Comparison of ENCODE assay signal across 16 cellular contexts in genomic region chr10:48332166-48332870, GRCh38. TPM values are rescaled to one million over a fixed set of nuclear protein-coding genes. Genes with fewer than 3 reads are reported as not detected.
A peak's percentile ranks its signal among the peaks of the same experiment; 100 is the strongest.
DNase-seq lines count a peak whose midpoint lies in the region; ATAC-seq, FAIRE-seq and TF ChIP-seq lines count a peak whose summit lies in the region.
"Had no signal": no experiment of that assay in that cellular context is flagged by ENCODE, and none has a peak within 500 bp of the region (broad histone marks: within the 10 kb centered on the region; RNA-seq: fewer than 3 reads in every experiment).

No MANE protein-coding gene starts in this region.

- H3K27me3 ChIP-seq in K562 (ENCODE audit: control insufficient read depth in 2 of 2, insufficient read depth in 2 of 2, low read length in 2 of 2) (no peaks in the 10 kb centered on the region), pancreas (no peaks in the 10 kb centered on the region)
- H3K27me3 ChIP-seq: cardiac muscle cell, neural progenitor cell, uterus had no signal

- H3K4me1 ChIP-seq in K562 (replicated peaks in 1 of 2; ENCODE audit: control insufficient read depth in 2 of 2, insufficient read depth in 2 of 2, low read length in 2 of 2) (peaks cover 0 to 5% of the 10 kb centered on the region in 2 experiments; a peak in 2 of 5 replicates), pancreas (peaks cover 0 to 6% (median 4%) of the 10 kb centered on the region in 3 donors)
- H3K4me1 ChIP-seq: uterus had no signal

- H3K9me1 ChIP-seq in K562 (ENCODE audit: control insufficient read depth, insufficient read depth, low read length), result no peaks in the 10 kb centered on the region

- no peak for FAIRE-seq in K562 (lab: Jason Lieb, UNC)
- FAIRE-seq in pancreas (lab: Jason Lieb, UNC), result no peak
- FAIRE-seq: keratinocyte had no signal

- POLR2A ChIA-PET in K562 (lab: Yijun Ruan, JAX), result interaction anchor here (0.8 to 3.9 kb wide), 3 partner anchors 8 to 16 kb away, joined by 3 to 18 read pairs (median 3); no protein-coding TSS in a partner anchor

- peaks cover 6% of the 10 kb centered on the region; the same call in 2 of the 3 replicates for H3K36me3 ChIP-seq in K562 (ENCODE audit: control insufficient read depth, insufficient read depth, low read length)
- H3K36me3 ChIP-seq in pancreas, result no peaks in the 10 kb centered on the region
- H3K36me3 ChIP-seq: cardiac muscle cell, uterus had no signal

- no peak for TF ChIP-seq EP300 in K562 (IDR thresholded peaks at IDR 0.05; ENCODE audit: low read length)

- no TSS peak for BruUV-seq in K562 (replicated peaks; lab: Mats Ljungman, UMichigan)

- 78% methylated on average over 5 of the region's 5 CpGs for WGBS in K562 (ENCODE audit: insufficient coverage, low coverage, missing lambda C conversion rate)
- WGBS in pancreas, 2 donors, result 79 to 91% methylated on average over 5 of the region's 5 CpGs

- no peak overlapping the region for H3K4me2 ChIP-seq in K562 (ENCODE audit: insufficient read depth, low read length)
- H3K4me2 ChIP-seq: neural progenitor cell had no signal

- H2AFZ ChIP-seq in K562 (ENCODE audit: low read depth, low read length), result no peak overlapping the region
- H2AFZ ChIP-seq: neural progenitor cell had no signal

- H3K9ac ChIP-seq in K562 (ENCODE audit: insufficient read depth in 1 of 2, low read depth in 2 of 2, low read length in 2 of 2), result no peak overlapping the region
- H3K9ac ChIP-seq: neural progenitor cell had no signal

- TF ChIP-seq CTCF in K562 (IDR thresholded peaks at IDR 0.05 in 2 of 3, conservative IDR thresholded peaks at IDR 0.05 in 1 of 3; ENCODE audit: insufficient read depth in 2 of 3, low read depth in 1 of 3, low read length in 3 of 3) (no peak), pancreas (IDR thresholded peaks at IDR 0.05) (no peak)

- ATAC-seq in K562, result no peak
- ATAC-seq in pancreas, result peak in 3 of 4 donors; percentile 21 to 55 (median 22)
- ATAC-seq in HG02623 (IDR thresholded peaks at IDR 0.05; ENCODE audit: unreplicated experiment), result no peak

- CTCF ChIA-PET in K562 (lab: Yijun Ruan, JAX; ENCODE audit: low intra/inter-chr PET ratio), result no interaction called here

- no peaks in the 10 kb centered on the region for H4K20me1 ChIP-seq in K562 (replicated peaks; ENCODE audit: control insufficient read depth, insufficient read depth, low read length)

- in situ Hi-C loops in K562 (cut with MboI), result no loop called here

- H3K4me3 ChIP-seq in K562, result no peak overlapping the region
- no peak overlapping the region for H3K4me3 ChIP-seq in pancreas
- H3K4me3 ChIP-seq: cardiac muscle cell, neural progenitor cell, uterus had no signal

- intact Hi-C loops in K562 (cut with micrococcal nuclease) (no loop called here), pancreas (cut with DNase I) (no loop called here)

- no peak for TF ChIP-seq POLR2A in K562 (conservative IDR thresholded peaks at IDR 0.05)

- TF ChIP-seq RAD21 in K562 (CRISPR knock-in tag; conservative IDR thresholded peaks at IDR 0.05 in 1 of 2, IDR thresholded peaks at IDR 0.05 in 1 of 2), result no peak

- H3K9me3 ChIP-seq in K562 (replicated peaks; ENCODE audit: control insufficient read depth, insufficient read depth, low read depth, low read length) (no peaks in the 10 kb centered on the region), pancreas (no peaks in the 10 kb centered on the region)
- H3K9me3 ChIP-seq: uterus had no signal

- H3K79me2 ChIP-seq in K562 (ENCODE audit: control insufficient read depth, insufficient read depth, low read length), result peaks cover 43% of the 10 kb centered on the region

- H3K27ac ChIP-seq in K562 (ENCODE audit: extremely low read depth, low read depth, low read length) (no peak overlapping the region), pancreas (no peak overlapping the region)
- H3K27ac ChIP-seq: cardiac muscle cell, neural progenitor cell, uterus had no signal

- DNase-seq in SIG-M5 treated with dmso at 0.1 percent for 504 hours (lab: John Stamatoyannopoulos, UW; ENCODE audit: unreplicated experiment), result peak; percentile 15
- no peak for DNase-seq in SIG-M5 (lab: John Stamatoyannopoulos, UW)
- peak; percentile 29 for DNase-seq in NCI-H1105 (lab: John Stamatoyannopoulos, UW)
- DNase-seq in K562 (ENCODE audit: extremely low read depth in 1 of 4, low spot score in 3 of 4), result no peak
- no peak for DNase-seq in pancreas
- no peak for DNase-seq in COLO829 (ENCODE audit: low spot score)
- no peak for DNase-seq in AG08395 (ENCODE audit: low spot score)
- DNase-seq: activated T-cell treated with anti-CD3 and anti-CD28 coated beads, Interleukin-2, amount 50 U/mL, for 1 hour; NCI-H2081; NCI-H526 treated with DMSO at 0.1 percent for 48 hours; uterus had no signal

TF ChIP-seq in K562, 482 proteins besides CTCF, POLR2A, EP300 and RAD21:
- TF ChIP-seq ZFX (CRISPR knock-in tag; IDR thresholded peaks at IDR 0.05), result no peak
- peak; percentile 59; the same call in 1 of the 2 replicates for TF ChIP-seq CEBPG (CRISPR knock-in tag; IDR thresholded peaks at IDR 0.05)
- TF ChIP-seq CEBPG (tag; conservative IDR thresholded peaks at IDR 0.05 in 1 of 2, IDR thresholded peaks at IDR 0.05 in 1 of 2), result peak; percentile 66 to 91
- TF ChIP-seq SLC30A9 (CRISPR knock-in tag; IDR thresholded peaks at IDR 0.05), result no peak
- no peak for TF ChIP-seq ZNF644 (tag; IDR thresholded peaks at IDR 0.05; ENCODE audit: low read depth)
- TF ChIP-seq FOXO4 (CRISPR knock-in tag; IDR thresholded peaks at IDR 0.05), result no peak
- TF ChIP-seq LARP7 (IDR thresholded peaks at IDR 0.05), result no peak
- TF ChIP-seq CEBPB (tag; IDR thresholded peaks at IDR 0.05), result peak; percentile 86

RNA-seq across cellular contexts. Expression of gene MAPK8, which starts 25.8 kb away (rescaled TPM):
- 97.6 and 205 TPM in 2 replicates for total RNA-seq in K562 (2011; cell fraction: chromatin; rRNA removed; ENCODE audit: low replicate concordance)
- total RNA-seq in K562 (2011; cell fraction: nucleolus; rRNA removed), result 32.9 and 40.0 TPM in 2 replicates
- total RNA-seq in K562 (2011; cell fraction: nucleoplasm; rRNA removed), result 81.8 and 108 TPM in 2 replicates
- total RNA-seq in K562 (2014; rRNA removed) (40.1 and 44.7 TPM in 2 replicates), K562 (2014; rRNA removed; fragmentation: Illumina TruSeq; extraction: Trizol) (72.9 and 92.4 TPM in 2 replicates), K562 (2015; rRNA removed; fragmentation: Illumina TruSeq; extraction: Trizol) (60.2 and 63.8 TPM in 2 replicates), K562 (2021) (68.3 and 72.4 TPM in 2 replicates), pancreas (10 to 100 TPM; 14.4 to 25.5 (median 17.9) TPM)
- polyA plus RNA-seq in K562 (2011; rRNA removed) (110 and 159 TPM in 2 replicates), K562 (2014; fragmentation: Illumina TruSeq; extraction: Trizol) (91.0 and 93.4 TPM in 2 replicates), K562 (2014; fragmentation: Nextera tagmentation; extraction: Ambion mirVana) (1 to 10 TPM; 6.4 to 6.8 TPM), K562 (2014; rRNA removed) (65.5 and 71.0 TPM in 2 replicates), pancreas (10 to 100 TPM in 1 of 2 donors, 1 to 10 TPM in 1; 4.0 to 12.8 TPM)
- 32.6 and 54.1 TPM in 2 replicates for polyA plus RNA-seq in K562 (2011; cell fraction: cytosol; rRNA removed)
- 60.4 and 79.1 TPM in 2 replicates for polyA plus RNA-seq in K562 (2011; cell fraction: nucleus; rRNA removed)
- polyA plus RNA-seq in K562 (2012), result 43.5 and 52.0 TPM in 2 replicates
- polyA minus RNA-seq in K562 (2011; rRNA and poly(A)+ RNA removed), result 127 and 194 TPM in 2 replicates
- polyA minus RNA-seq in K562 (2011; cell fraction: cytosol; rRNA and poly(A)+ RNA removed), result 45.0 and 46.1 TPM in 2 replicates
- 58.6 and 104 TPM in 2 replicates for polyA minus RNA-seq in K562 (2011; cell fraction: nucleus; rRNA and poly(A)+ RNA removed)

RNA-seq across cellular contexts. Expression of gene FRMPD2, which starts 57.8 kb away (rescaled TPM):
- total RNA-seq in K562 (2011; cell fraction: chromatin; rRNA removed; ENCODE audit: low replicate concordance), result 5.3 and 8.2 TPM in 2 replicates
- total RNA-seq in K562 (2011; cell fraction: nucleolus; rRNA removed), result 2.5 and 2.8 TPM in 2 replicates
- 1.8 and 5.3 TPM in 2 replicates for total RNA-seq in K562 (2011; cell fraction: nucleoplasm; rRNA removed)
- total RNA-seq in K562 (2014; rRNA removed), result 0.24 and 0.27 TPM in 2 replicates
- total RNA-seq in K562 (2014; rRNA removed; fragmentation: Illumina TruSeq; extraction: Trizol), result 0.51 and 0.73 TPM in 2 replicates
- total RNA-seq in K562 (2015; rRNA removed; fragmentation: Illumina TruSeq; extraction: Trizol), result 0.23 and 0.33 TPM in 2 replicates
- total RNA-seq in K562 (2021), result 0.38 and 0.44 TPM in 2 replicates
- polyA plus RNA-seq in K562 (2011; rRNA removed), result 0.95 and 1.8 TPM in 2 replicates
- 0.16 and 0.50 TPM in 2 replicates for polyA plus RNA-seq in K562 (2011; cell fraction: cytosol; rRNA removed)
- 3.3 and 3.8 TPM in 2 replicates for polyA plus RNA-seq in K562 (2011; cell fraction: nucleus; rRNA removed)
- 0.55 and 1.3 TPM in 2 replicates for polyA plus RNA-seq in K562 (2012)
- polyA plus RNA-seq in K562 (2014; fragmentation: Illumina TruSeq; extraction: Trizol), result 0.48 and 0.54 TPM in 2 replicates
- under 1 TPM; 0.14 to 0.15 TPM for polyA plus RNA-seq in K562 (2014; fragmentation: Nextera tagmentation; extraction: Ambion mirVana)
- polyA plus RNA-seq in K562 (2014; rRNA removed), result 0.12 and 0.19 TPM in 2 replicates
- polyA minus RNA-seq in K562 (2011; rRNA and poly(A)+ RNA removed), result 0.21 and 0.72 TPM in 2 replicates
- polyA minus RNA-seq in K562 (2011; cell fraction: cytosol; rRNA and poly(A)+ RNA removed), result not detected in 2 replicates
- 1.3 and 1.7 TPM in 2 replicates for polyA minus RNA-seq in K562 (2011; cell fraction: nucleus; rRNA and poly(A)+ RNA removed)
- under 1 TPM; 0.13 to 0.47 (median 0.24) TPM for total RNA-seq in pancreas
- under 1 TPM; 0.08 to 0.28 TPM for polyA plus RNA-seq in pancreas
- total RNA-seq: HT1080 had no signal
- polyA plus RNA-seq: keratinocyte had no signal

Comparison
In these comparisons a context has a peak if more than half of its experiments do, and no peak if none do; other contexts are left out.
1. DNase-seq: peak in SIG-M5 treated with dmso at 0.1 percent for 504 hours (single experiment) and NCI-H1105 (single experiment); none in SIG-M5 (single experiment), K562 (0 of 4), pancreas (0 of 6), COLO829 (single experiment) and AG08395 (single experiment).
2. ATAC-seq: peak in pancreas (3 of 4); none in K562 (single experiment) and HG02623 (single experiment).